Comparison of ENCODE assay signal across 1 cellular context in genomic region chr9:113687107-113687679, GRCh38.
TF ChIP-seq lines count a peak whose summit lies in the region.

No MANE protein-coding gene starts in this region.

TF ChIP-seq in GM23338, 12 proteins besides CTCF, POLR2A, EP300 and RAD21 (continued from another document):
- no peak for TF ChIP-seq REST (IDR thresholded peaks at IDR 0.05; ENCODE audit: unreplicated experiment)
- no peak for TF ChIP-seq ZNF331 (CRISPR knock-in tag; IDR thresholded peaks at IDR 0.05; ENCODE audit: low read depth)
- no peak for TF ChIP-seq EZH2 (IDR thresholded peaks at IDR 0.05; ENCODE audit: low read depth, unreplicated experiment)
- TF ChIP-seq, protein P1, sequence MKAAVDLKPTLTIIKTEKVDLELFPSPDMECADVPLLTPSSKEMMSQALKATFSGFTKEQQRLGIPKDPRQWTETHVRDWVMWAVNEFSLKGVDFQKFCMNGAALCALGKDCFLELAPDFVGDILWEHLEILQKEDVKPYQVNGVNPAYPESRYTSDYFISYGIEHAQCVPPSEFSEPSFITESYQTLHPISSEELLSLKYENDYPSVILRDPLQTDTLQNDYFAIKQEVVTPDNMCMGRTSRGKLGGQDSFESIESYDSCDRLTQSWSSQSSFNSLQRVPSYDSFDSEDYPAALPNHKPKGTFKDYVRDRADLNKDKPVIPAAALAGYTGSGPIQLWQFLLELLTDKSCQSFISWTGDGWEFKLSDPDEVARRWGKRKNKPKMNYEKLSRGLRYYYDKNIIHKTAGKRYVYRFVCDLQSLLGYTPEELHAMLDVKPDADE (IDR thresholded peaks at IDR 0.05), result no peak
- TF ChIP-seq CREB1 (CRISPR knock-in tag; IDR thresholded peaks at IDR 0.05; ENCODE audit: low read depth), result no peak
- TF ChIP-seq POLR2AphosphoS5 (IDR thresholded peaks at IDR 0.05; ENCODE audit: low read depth), result no peak
- TF ChIP-seq, protein P2, sequence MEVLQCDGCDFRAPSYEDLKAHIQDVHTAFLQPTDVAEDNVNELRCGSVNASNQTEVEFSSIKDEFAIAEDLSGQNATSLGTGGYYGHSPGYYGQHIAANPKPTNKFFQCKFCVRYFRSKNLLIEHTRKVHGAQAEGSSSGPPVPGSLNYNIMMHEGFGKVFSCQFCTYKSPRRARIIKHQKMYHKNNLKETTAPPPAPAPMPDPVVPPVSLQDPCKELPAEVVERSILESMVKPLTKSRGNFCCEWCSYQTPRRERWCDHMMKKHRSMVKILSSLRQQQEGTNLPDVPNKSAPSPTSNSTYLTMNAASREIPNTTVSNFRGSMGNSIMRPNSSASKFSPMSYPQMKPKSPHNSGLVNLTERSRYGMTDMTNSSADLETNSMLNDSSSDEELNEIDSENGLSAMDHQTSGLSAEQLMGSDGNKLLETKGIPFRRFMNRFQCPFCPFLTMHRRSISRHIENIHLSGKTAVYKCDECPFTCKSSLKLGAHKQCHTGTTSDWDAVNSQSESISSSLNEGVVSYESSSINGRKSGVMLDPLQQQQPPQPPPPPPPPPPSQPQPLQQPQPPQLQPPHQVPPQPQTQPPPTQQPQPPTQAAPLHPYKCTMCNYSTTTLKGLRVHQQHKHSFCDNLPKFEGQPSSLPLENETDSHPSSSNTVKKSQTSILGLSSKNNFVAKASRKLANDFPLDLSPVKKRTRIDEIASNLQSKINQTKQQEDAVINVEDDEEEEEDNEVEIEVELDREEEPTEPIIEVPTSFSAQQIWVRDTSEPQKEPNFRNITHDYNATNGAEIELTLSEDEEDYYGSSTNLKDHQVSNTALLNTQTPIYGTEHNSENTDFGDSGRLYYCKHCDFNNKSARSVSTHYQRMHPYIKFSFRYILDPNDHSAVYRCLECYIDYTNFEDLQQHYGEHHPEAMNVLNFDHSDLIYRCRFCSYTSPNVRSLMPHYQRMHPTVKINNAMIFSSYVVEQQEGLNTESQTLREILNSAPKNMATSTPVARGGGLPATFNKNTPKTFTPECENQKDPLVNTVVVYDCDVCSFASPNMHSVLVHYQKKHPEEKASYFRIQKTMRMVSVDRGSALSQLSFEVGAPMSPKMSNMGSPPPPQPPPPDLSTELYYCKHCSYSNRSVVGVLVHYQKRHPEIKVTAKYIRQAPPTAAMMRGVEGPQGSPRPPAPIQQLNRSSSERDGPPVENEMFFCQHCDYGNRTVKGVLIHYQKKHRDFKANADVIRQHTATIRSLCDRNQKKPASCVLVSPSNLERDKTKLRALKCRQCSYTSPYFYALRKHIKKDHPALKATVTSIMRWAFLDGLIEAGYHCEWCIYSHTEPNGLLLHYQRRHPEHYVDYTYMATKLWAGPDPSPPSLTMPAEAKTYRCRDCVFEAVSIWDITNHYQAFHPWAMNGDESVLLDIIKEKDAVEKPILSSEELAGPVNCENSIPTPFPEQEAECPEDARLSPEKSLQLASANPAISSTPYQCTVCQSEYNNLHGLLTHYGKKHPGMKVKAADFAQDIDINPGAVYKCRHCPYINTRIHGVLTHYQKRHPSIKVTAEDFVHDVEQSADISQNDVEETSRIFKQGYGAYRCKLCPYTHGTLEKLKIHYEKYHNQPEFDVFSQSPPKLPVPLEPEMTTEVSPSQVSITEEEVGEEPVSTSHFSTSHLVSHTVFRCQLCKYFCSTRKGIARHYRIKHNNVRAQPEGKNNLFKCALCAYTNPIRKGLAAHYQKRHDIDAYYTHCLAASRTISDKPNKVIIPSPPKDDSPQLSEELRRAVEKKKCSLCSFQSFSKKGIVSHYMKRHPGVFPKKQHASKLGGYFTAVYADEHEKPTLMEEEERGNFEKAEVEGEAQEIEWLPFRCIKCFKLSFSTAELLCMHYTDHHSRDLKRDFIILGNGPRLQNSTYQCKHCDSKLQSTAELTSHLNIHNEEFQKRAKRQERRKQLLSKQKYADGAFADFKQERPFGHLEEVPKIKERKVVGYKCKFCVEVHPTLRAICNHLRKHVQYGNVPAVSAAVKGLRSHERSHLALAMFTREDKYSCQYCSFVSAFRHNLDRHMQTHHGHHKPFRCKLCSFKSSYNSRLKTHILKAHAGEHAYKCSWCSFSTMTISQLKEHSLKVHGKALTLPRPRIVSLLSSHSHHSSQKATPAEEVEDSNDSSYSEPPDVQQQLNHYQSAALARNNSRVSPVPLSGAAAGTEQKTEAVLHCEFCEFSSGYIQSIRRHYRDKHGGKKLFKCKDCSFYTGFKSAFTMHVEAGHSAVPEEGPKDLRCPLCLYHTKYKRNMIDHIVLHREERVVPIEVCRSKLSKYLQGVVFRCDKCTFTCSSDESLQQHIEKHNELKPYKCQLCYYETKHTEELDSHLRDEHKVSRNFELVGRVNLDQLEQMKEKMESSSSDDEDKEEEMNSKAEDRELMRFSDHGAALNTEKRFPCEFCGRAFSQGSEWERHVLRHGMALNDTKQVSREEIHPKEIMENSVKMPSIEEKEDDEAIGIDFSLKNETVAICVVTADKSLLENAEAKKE (CRISPR knock-in tag; IDR thresholded peaks at IDR 0.05), result no peak
- no peak for TF ChIP-seq EZH2phosphoT487 (IDR thresholded peaks at IDR 0.05; ENCODE audit: unreplicated experiment)
- no peak for TF ChIP-seq ZNF114 (CRISPR knock-in tag; IDR thresholded peaks at IDR 0.05)
- TF ChIP-seq STAT1 (IDR thresholded peaks at IDR 0.05; ENCODE audit: unreplicated experiment), result no peak
- TF ChIP-seq NANOG (IDR thresholded peaks at IDR 0.05; ENCODE audit: borderline replicate concordance), result no peak
